32 cellular contexts compared by ENCODE assay signal in the genomic region with DNA sequence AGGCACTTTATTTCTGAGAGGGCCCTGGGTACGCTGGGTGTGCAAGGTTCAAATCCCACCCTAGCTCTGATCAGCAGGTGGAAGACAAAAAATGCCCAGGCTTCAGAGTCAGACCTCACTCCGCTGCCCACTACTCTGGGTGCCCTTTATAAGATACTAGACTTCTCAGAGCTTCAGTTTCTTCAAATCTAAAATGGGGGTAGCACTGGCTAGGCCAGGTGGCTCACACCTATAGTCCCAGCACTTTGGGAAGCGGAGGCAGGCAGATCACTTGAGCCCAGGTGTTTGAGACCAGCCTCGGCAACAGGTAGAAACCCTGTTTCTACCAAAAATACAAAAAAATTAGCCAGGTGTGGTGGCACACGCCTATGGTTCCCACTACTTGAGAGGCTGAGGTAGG. TPM values are rescaled to one million over a fixed set of nuclear protein-coding genes. Genes with fewer than 3 reads are reported as not detected.
DNase-seq lines count a peak whose midpoint lies in the region; ATAC-seq, FAIRE-seq and TF ChIP-seq lines count a peak whose summit lies in the region.
"Had no signal": no experiment of that assay in that cellular context is flagged by ENCODE, and none has a peak within 500 bp of the region (broad histone marks: within the 10 kb centered on the region; RNA-seq: fewer than 3 reads in every experiment).

No MANE protein-coding gene starts in this region.

- no peaks in the 10 kb centered on the region for H3K27me3 Mint-ChIP-seq in activated T-helper 1 cell treated with anti-CD3 and anti-CD28 coated beads, Interleukin-12 subunit alpha, Interleukin-12 subunit beta, Interleukin-2, Interleukin-4 antibody, amounts not matched to agents 30 ng/mL and 10 ng/mL and 1 ng/mL, durations not matched to agents 14 hours and 24 hours and 36 hours (ENCODE audit: insufficient read depth)
- H3K27me3 Mint-ChIP-seq: activated naive CD4-positive, alpha-beta T cell treated with anti-CD3 and anti-CD28 coated beads, Interleukin-2, amount 10 ng/mL, durations not matched to agents 7 days and 5 days had no signal

- no peak overlapping the region for H3K27ac ChIP-seq in kidney (ENCODE audit: low read depth in 2 of 2, low read length in 2 of 2)
- no peak overlapping the region for H3K27ac ChIP-seq in spleen
- H3K27ac ChIP-seq: breast epithelium, tibial nerve, VCaP had no signal

- TF ChIP-seq CTCF in kidney (IDR thresholded peaks at IDR 0.05; ENCODE audit: borderline replicate concordance, extremely low read depth, insufficient read depth) (no peak), spleen (IDR thresholded peaks at IDR 0.05 in 8 of 11, conservative IDR thresholded peaks at IDR 0.05 in 3 of 11) (no peak)

- peak overlapping the region; percentile 91 for H3K4me3 Mint-ChIP-seq in activated T-helper 1 cell treated with anti-CD3 and anti-CD28 coated beads, Interleukin-12 subunit alpha, Interleukin-12 subunit beta, Interleukin-2, Interleukin-4 antibody, amounts not matched to agents 30 ng/mL and 10 ng/mL and 1 ng/mL, durations not matched to agents 14 hours and 24 hours and 36 hours
- H3K4me3 Mint-ChIP-seq: activated naive CD4-positive, alpha-beta T cell treated with anti-CD3 and anti-CD28 coated beads, Interleukin-2, amount 10 ng/mL, durations not matched to agents 7 days and 5 days had no signal

- ATAC-seq in GM18498 (IDR thresholded peaks at IDR 0.05; ENCODE audit: unreplicated experiment), result no peak
- ATAC-seq: activated T-cell treated with anti-CD3 and anti-CD28 coated beads, Interleukin-2, amount 50 U/mL, for 72 hours; left colon had no signal

- no peak for TF ChIP-seq POLR2A in spleen (IDR thresholded peaks at IDR 0.05)

- 93 to 99% (median 95%) methylated on average over 5 of the region's 5 CpGs for WGBS in spleen, 5 donors

- peak; percentile 36 for DNase-seq in activated effector memory CD4-positive, alpha-beta T cell treated with anti-CD3 and anti-CD28 coated beads, Interleukin-2, amount 50 U/mL, for 16 hours
- DNase-seq in activated effector memory CD4-positive, alpha-beta T cell treated with Interleukin-2 at 50 U/mL for 16 hours, result no peak
- DNase-seq in activated T-helper 1 cell treated with anti-CD3 and anti-CD28 coated beads, Interleukin-12 subunit alpha, Interleukin-12 subunit beta, Interleukin-2, Interleukin-4 antibody, amounts not matched to agents 30 ng/mL and 10 ng/mL and 1 ng/mL, durations not matched to agents 14 hours and 24 hours and 36 hours (ENCODE audit: low spot score), result no peak
- DNase-seq in kidney (peak; percentile 29), spleen (peak; percentile 57), H7 (no peak)
- no peak for DNase-seq in stimulated activated CD4-positive, alpha-beta T cell treated with anti-CD3 and anti-CD28 coated beads, Interleukin-2, amount 100 ng/mL, for 48 hours
- DNase-seq: ACHN; activated CD4-positive, alpha-beta T cell treated with anti-CD3 and anti-CD28 coated beads for 4 hours; activated naive CD4-positive, alpha-beta T cell treated with anti-CD3 and anti-CD28 coated beads, Interleukin-2, amount 10 ng/mL, durations not matched to agents 7 days and 5 days; activated T-cell treated with anti-CD3 and anti-CD28 coated beads, Interleukin-2, amount 50 U/mL, for 72 hours; amygdala; BE2C; COR-L47; hypothalamus; left colon; mesenchymal stem cell; NCI-H146; NCI-H774; occipital lobe; stimulated activated CD4-positive, alpha-beta T cell treated with anti-CD3 and anti-CD28 coated beads, Interleukin-4, amount 100 ng/mL, for 4 hours; SW 1271; T1000 had no signal

- intact Hi-C loops in activated T-helper 1 cell treated with anti-CD3 and anti-CD28 coated beads, Interleukin-12 subunit alpha, Interleukin-12 subunit beta, Interleukin-2, Interleukin-4 antibody, amounts not matched to agents 30 ng/mL and 10 ng/mL and 1 ng/mL, durations not matched to agents 14 hours and 24 hours and 36 hours (cut with micrococcal nuclease), result loop anchor here (5.0 to 10.0 kb wide), 2 partner anchors 512 to 541 kb away; a partner anchor contains a TSS
- intact Hi-C loops in kidney (cut with DNase I) (loop anchor here (10.0 kb wide), 1 partner anchor 428 kb away; no protein-coding TSS in a partner anchor), spleen (cut with DNase I; ENCODE audit: low total_unique reads) (loop anchor here (10.0 kb wide), 2 partner anchors 248 to 408 kb away; no protein-coding TSS in a partner anchor)

- H3K9me3 Mint-ChIP-seq in activated T-helper 1 cell treated with anti-CD3 and anti-CD28 coated beads, Interleukin-12 subunit alpha, Interleukin-12 subunit beta, Interleukin-2, Interleukin-4 antibody, amounts not matched to agents 30 ng/mL and 10 ng/mL and 1 ng/mL, durations not matched to agents 14 hours and 24 hours and 36 hours, result no peaks in the 10 kb centered on the region
- H3K9me3 Mint-ChIP-seq: activated naive CD4-positive, alpha-beta T cell treated with anti-CD3 and anti-CD28 coated beads, Interleukin-2, amount 10 ng/mL, durations not matched to agents 7 days and 5 days; activated T-cell treated with anti-CD3 and anti-CD28 coated beads, Interleukin-2, amount 50 U/mL, for 72 hours had no signal

- FAIRE-seq in kidney (lab: Jason Lieb, UNC), result no peak
- FAIRE-seq: endothelial cell of umbilical vein, GM12892, RCC 7860 had no signal

- peaks cover 31% of the 10 kb centered on the region for H3K36me3 Mint-ChIP-seq in activated T-helper 1 cell treated with anti-CD3 and anti-CD28 coated beads, Interleukin-12 subunit alpha, Interleukin-12 subunit beta, Interleukin-2, Interleukin-4 antibody, amounts not matched to agents 30 ng/mL and 10 ng/mL and 1 ng/mL, durations not matched to agents 14 hours and 24 hours and 36 hours (ENCODE audit: low read depth)

- H3K9me3 ChIP-seq in kidney (ENCODE audit: control insufficient read depth in 1 of 2, low read length in 2 of 2) (no peaks in the 10 kb centered on the region), spleen (peaks cover 0 to 5% (median 2%) of the 10 kb centered on the region in 8 donors)
- H3K9me3 ChIP-seq: BE2C, breast epithelium had no signal

- H3K4me1 Mint-ChIP-seq in activated T-helper 1 cell treated with anti-CD3 and anti-CD28 coated beads, Interleukin-12 subunit alpha, Interleukin-12 subunit beta, Interleukin-2, Interleukin-4 antibody, amounts not matched to agents 30 ng/mL and 10 ng/mL and 1 ng/mL, durations not matched to agents 14 hours and 24 hours and 36 hours (ENCODE audit: low read depth), result peaks cover 38% of the 10 kb centered on the region

- H3K4me3 ChIP-seq in kidney (ENCODE audit: low read length in 2 of 2) (no peak overlapping the region), spleen (no peak overlapping the region), H7 (ENCODE audit: insufficient read depth, low read depth, low read length) (no peak overlapping the region)
- H3K4me3 ChIP-seq: breast epithelium, tibial nerve had no signal

- H3K4me1 ChIP-seq in kidney (ENCODE audit: control insufficient read depth in 1 of 2, insufficient read depth in 1 of 2, low read depth in 1 of 2, low read length in 2 of 2), result peaks cover 3 to 20% of the 10 kb centered on the region in 2 donors
- H3K4me1 ChIP-seq in spleen, result peaks cover 9 to 69% (median 42%) of the 10 kb centered on the region in 6 donors
- H3K4me1 ChIP-seq: BE2C, breast epithelium had no signal

- H3K27me3 ChIP-seq in spleen (replicated peaks in 1 of 7) (no peaks in the 10 kb centered on the region), H7 (ENCODE audit: control insufficient read depth, insufficient read depth, low read length) (no peaks in the 10 kb centered on the region)
- H3K27me3 ChIP-seq: BE2C, breast epithelium, tibial nerve had no signal

- no peak overlapping the region for H3K27ac Mint-ChIP-seq in activated T-helper 1 cell treated with anti-CD3 and anti-CD28 coated beads, Interleukin-12 subunit alpha, Interleukin-12 subunit beta, Interleukin-2, Interleukin-4 antibody, amounts not matched to agents 30 ng/mL and 10 ng/mL and 1 ng/mL, durations not matched to agents 14 hours and 24 hours and 36 hours
- H3K27ac Mint-ChIP-seq: activated naive CD4-positive, alpha-beta T cell treated with anti-CD3 and anti-CD28 coated beads, Interleukin-2, amount 10 ng/mL, durations not matched to agents 7 days and 5 days; activated T-cell treated with anti-CD3 and anti-CD28 coated beads, Interleukin-2, amount 50 U/mL, for 72 hours had no signal

- H3K9ac ChIP-seq in kidney (ENCODE audit: low read length in 2 of 2), result no peak overlapping the region

- peaks cover 0 to 2% of the 10 kb centered on the region in 2 donors for H3K36me3 ChIP-seq in kidney (ENCODE audit: control insufficient read depth in 1 of 2, insufficient read depth in 2 of 2, low read length in 2 of 2)
- H3K36me3 ChIP-seq in spleen, result peaks cover 0 to 57% (median 16%) of the 10 kb centered on the region in 6 donors
- H3K36me3 ChIP-seq in H7 (replicated peaks; ENCODE audit: control insufficient read depth, insufficient read depth, low read length), result peaks cover 3% of the 10 kb centered on the region
- H3K36me3 ChIP-seq: breast epithelium had no signal

RNA-seq across cellular contexts. Expression of a gene that starts 1.7 kb away (rescaled TPM):
- 60.8 and 63.0 TPM in 2 replicates for total RNA-seq in activated T-helper 1 cell treated with anti-CD3 and anti-CD28 coated beads, Interleukin-12 subunit alpha, Interleukin-12 subunit beta, Interleukin-2, Interleukin-4 antibody, amounts not matched to agents 30 ng/mL and 10 ng/mL and 1 ng/mL, durations not matched to agents 14 hours and 24 hours and 36 hours
- total RNA-seq in kidney, result 32.8 TPM
- polyA plus RNA-seq in kidney (ENCODE audit: insufficient read depth, low read depth, low replicate concordance), result 18.3 TPM
- total RNA-seq in spleen, result 10 to 100 TPM; 35.0 to 78.4 (median 49.5) TPM
- 10 to 100 TPM; 17.7 to 25.4 (median 18.9) TPM for polyA plus RNA-seq in spleen
- 20.0 and 23.9 TPM in 2 replicates for total RNA-seq in H7 (2014; rRNA removed; shearing (Covaris generic))

RNA-seq across cellular contexts. Expression of a gene that starts 2.5 kb away (rescaled TPM):
- total RNA-seq in activated T-helper 1 cell treated with anti-CD3 and anti-CD28 coated beads, Interleukin-12 subunit alpha, Interleukin-12 subunit beta, Interleukin-2, Interleukin-4 antibody, amounts not matched to agents 30 ng/mL and 10 ng/mL and 1 ng/mL, durations not matched to agents 14 hours and 24 hours and 36 hours, result 8.5 and 9.1 TPM in 2 replicates
- total RNA-seq in kidney, result 10.9 TPM
- 2.9 TPM for polyA plus RNA-seq in kidney (ENCODE audit: insufficient read depth, low read depth, low replicate concordance)
- total RNA-seq in spleen, result 10 to 100 TPM; 13.0 to 23.4 (median 17.4) TPM
- 1 to 10 TPM; 3.0 to 7.6 (median 3.4) TPM for polyA plus RNA-seq in spleen
- total RNA-seq in H7 (2014; rRNA removed; shearing (Covaris generic)), result 3.1 and 3.4 TPM in 2 replicates

RNA-seq across cellular contexts. Expression of a gene that starts 22.6 kb away (rescaled TPM):
- total RNA-seq in activated T-helper 1 cell treated with anti-CD3 and anti-CD28 coated beads, Interleukin-12 subunit alpha, Interleukin-12 subunit beta, Interleukin-2, Interleukin-4 antibody, amounts not matched to agents 30 ng/mL and 10 ng/mL and 1 ng/mL, durations not matched to agents 14 hours and 24 hours and 36 hours, result 1.1 and 1.3 TPM in 2 replicates
- 31.4 TPM for total RNA-seq in kidney
- polyA plus RNA-seq in kidney (ENCODE audit: insufficient read depth, low read depth, low replicate concordance), result 19.1 TPM
- 10 to 100 TPM in 6 of 7 donors, 1 to 10 TPM in 1; 6.5 to 24.2 (median 16.9) TPM for total RNA-seq in spleen
- 1 to 10 TPM; 2.3 to 5.7 (median 2.9) TPM for polyA plus RNA-seq in spleen
- total RNA-seq in H7 (2014; rRNA removed; shearing (Covaris generic)), result 58.2 and 60.7 TPM in 2 replicates

RNA-seq across cellular contexts. Expression of a gene that starts 32.0 kb away (rescaled TPM):
- total RNA-seq in activated T-helper 1 cell treated with anti-CD3 and anti-CD28 coated beads, Interleukin-12 subunit alpha, Interleukin-12 subunit beta, Interleukin-2, Interleukin-4 antibody, amounts not matched to agents 30 ng/mL and 10 ng/mL and 1 ng/mL, durations not matched to agents 14 hours and 24 hours and 36 hours, result not detected in 2 replicates
- total RNA-seq in kidney (not detected), spleen (not detected)
- polyA plus RNA-seq in kidney (ENCODE audit: insufficient read depth, low read depth, low replicate concordance) (not detected), spleen (under 1 TPM in 2 of 3 donors, not detected in 1; 0.02 to 0.12 TPM)
- total RNA-seq in H7 (2014; rRNA removed; shearing (Covaris generic)), result not detected in 2 replicates
- total RNA-seq: activated T-cell treated with anti-CD3 and anti-CD28 coated beads, Interleukin-2, amount 50 U/mL, for 72 hours; breast epithelium; endothelial cell of umbilical vein; fibroblast of lung; LHCN-M2; occipital lobe; tibial nerve had no signal
- polyA plus RNA-seq: endothelial cell of umbilical vein, fibroblast of lung had no signal

Comparison
In these comparisons a context has a peak if more than half of its experiments do, and no peak if none do; other contexts are left out.
1. DNase-seq: peak in activated effector memory CD4-positive, alpha-beta T cell treated with anti-CD3 and anti-CD28 coated beads, Interleukin-2, amount 50 U/mL, for 16 hours (single experiment), kidney (single experiment) and spleen (single experiment); none in activated effector memory CD4-positive, alpha-beta T cell treated with Interleukin-2 at 50 U/mL for 16 hours (single experiment), activated T-helper 1 cell treated with anti-CD3 and anti-CD28 coated beads, Interleukin-12 subunit alpha, Interleukin-12 subunit beta, Interleukin-2, Interleukin-4 antibody, amounts not matched to agents 30 ng/mL and 10 ng/mL and 1 ng/mL, durations not matched to agents 14 hours and 24 hours and 36 hours (single experiment), stimulated activated CD4-positive, alpha-beta T cell treated with anti-CD3 and anti-CD28 coated beads, Interleukin-2, amount 100 ng/mL, for 48 hours (0 of 2) and H7 (single experiment).